In genomic region chr2:73233932-73234832, GRCh38 we compare ENCODE assay signal across 8 cellular contexts. TPM values are rescaled to one million over a fixed set of nuclear protein-coding genes. Genes with fewer than 3 reads are reported as not detected.
DNase-seq lines count a peak whose midpoint lies in the region; ATAC-seq and TF ChIP-seq lines count a peak whose summit lies in the region.

Gene CCT7, plus strand, starts transcription at chr2:73234308. Its CDS starts 71 bp downstream, at chr2:73234379.

- peaks cover 28% of the 10 kb centered on the region for H3K4me1 Mint-ChIP-seq in endothelial cell (ENCODE audit: unreplicated experiment)

- peaks cover 30% of the 10 kb centered on the region for H3K4me1 ChIP-seq in OCI-LY1 (ENCODE audit: insufficient read depth, low read length, severe bottlenecking)

- TF ChIP-seq CTCF in OCI-LY1 (IDR thresholded peaks at IDR 0.05; ENCODE audit: low read length) (no peak), endothelial cell (IDR thresholded peaks at IDR 0.05; ENCODE audit: unreplicated experiment) (no peak)

- DNase-seq in D341Med (ENCODE audit: low spot score), result peak; percentile 84
- peak; percentile 86 for DNase-seq in HuH-7 (ENCODE audit: low spot score)
- DNase-seq in activated CD8-positive, alpha-beta memory T cell treated with anti-CD3 and anti-CD28 coated beads, Interleukin-2, amount 50 U/mL, for 4 hours, result peak; percentile 82
- DNase-seq in endothelial cell (ENCODE audit: low spot score), result peak; percentile 70
- DNase-seq in midbrain (lab: John Stamatoyannopoulos, UW), result peak; percentile 95
- peak; percentile 75 to 77 for DNase-seq in stimulated activated CD8-positive, alpha-beta memory T cell treated with anti-CD3 and anti-CD28 coated beads, Interleukin-15, amount 100 ng/mL, for 48 hours (ENCODE audit: low read depth in 2 of 2)

- H3K27ac Mint-ChIP-seq in endothelial cell (ENCODE audit: unreplicated experiment), result peak within 1 kb of the TSS; percentile 88

- no peaks in the 10 kb centered on the region for H3F3A ChIP-seq in OCI-LY1 (ENCODE audit: insufficient read depth, low read length)

- peaks cover 19% of the 10 kb centered on the region for H3K27me3 Mint-ChIP-seq in endothelial cell (ENCODE audit: unreplicated experiment)

- peak within 1 kb of the TSS; percentile 76 for H3K27ac ChIP-seq in OCI-LY1 (ENCODE audit: low read depth, low read length, poor library complexity, severe bottlenecking)

- peak; percentile 64 for ATAC-seq in GM21515 (IDR thresholded peaks at IDR 0.05; ENCODE audit: unreplicated experiment)

- H3K9me2 ChIP-seq in OCI-LY1 (ENCODE audit: low read depth, low read length), result no peaks in the 10 kb centered on the region

- H3K4me3 Mint-ChIP-seq in endothelial cell (ENCODE audit: unreplicated experiment), result peak within 1 kb of the TSS; percentile 98

- no peaks in the 10 kb centered on the region for H3K9me3 ChIP-seq in OCI-LY1 (ENCODE audit: low read length)

- H3K4me2 ChIP-seq in OCI-LY1 (ENCODE audit: low read length), result peak within 1 kb of the TSS; percentile 97

- peaks cover 9% of the 10 kb centered on the region for H3K36me3 Mint-ChIP-seq in endothelial cell (ENCODE audit: low read depth, unreplicated experiment)

- H3K4me3 ChIP-seq in OCI-LY1 (ENCODE audit: low read depth, low read length, poor library complexity, severe bottlenecking), result peak within 1 kb of the TSS; percentile 79

- no peaks in the 10 kb centered on the region; the same call in 1 of the 2 replicates for H4K20me1 ChIP-seq in OCI-LY1 (ENCODE audit: insufficient read depth, low read length)

- H3K36me3 ChIP-seq in OCI-LY1 (ENCODE audit: insufficient read depth, low read length), result peaks cover 40% of the 10 kb centered on the region

- peaks cover 50% of the 10 kb centered on the region for H3K79me2 ChIP-seq in OCI-LY1 (ENCODE audit: insufficient read depth, low read length)

- no peak within 1 kb of the TSS for H2AFZ ChIP-seq in OCI-LY1 (ENCODE audit: low read length)

- no peaks in the 10 kb centered on the region for H3K9me3 Mint-ChIP-seq in endothelial cell (ENCODE audit: unreplicated experiment)

- no peaks in the 10 kb centered on the region for H3K27me3 ChIP-seq in OCI-LY1 (ENCODE audit: insufficient read depth, low read length)

- H3K9ac ChIP-seq in OCI-LY1 (ENCODE audit: low read length), result peak within 1 kb of the TSS; percentile 95

RNA-seq across cellular contexts. Expression of gene CCT7, which starts in this region (rescaled TPM):
- 183 TPM for total RNA-seq in endothelial cell (ENCODE audit: unreplicated experiment)

Comparison
In these comparisons a context has a peak if more than half of its experiments do, and no peak if none do; other contexts are left out.
1. Peak in every context shown above with its lines: DNase-seq, ATAC-seq, H3K4me3 ChIP-seq and H3K27ac ChIP-seq.